9 cellular contexts compared by ENCODE assay signal in genomic region chr17:80877095-80877828, GRCh38.
DNase-seq lines count a peak whose midpoint lies in the region; ATAC-seq and TF ChIP-seq lines count a peak whose summit lies in the region.
"Had no signal": no experiment of that assay in that cellular context is flagged by ENCODE, and none has a peak within 500 bp of the region (broad histone marks: within the 10 kb centered on the region; RNA-seq: fewer than 3 reads in every experiment).

No MANE protein-coding gene starts in this region.

- H3K9me3 ChIP-seq in heart right ventricle = no peaks in the 10 kb centered on the region
- H3K9me3 ChIP-seq: tibial artery had no signal

- H3K36me3 ChIP-seq in heart right ventricle = peaks cover 0 to 40% (median 13%) of the 10 kb centered on the region in 9 donors

- peak overlapping the region in 1 of 10 donors; percentile 44 for H3K27ac ChIP-seq in heart right ventricle
- H3K27ac ChIP-seq: tibial artery had no signal

- peaks cover 8 to 36% (median 20%) of the 10 kb centered on the region in 9 donors for H3K4me1 ChIP-seq in heart right ventricle
- H3K4me1 ChIP-seq: tibial artery had no signal

- intact Hi-C loops in heart right ventricle (cut with DNase I) = no loop called here

- H3K4me3 ChIP-seq in heart right ventricle = no peak overlapping the region
- H3K4me3 ChIP-seq: tibial artery had no signal

- no peaks in the 10 kb centered on the region for H3K27me3 ChIP-seq in heart right ventricle
- H3K27me3 ChIP-seq: tibial artery had no signal

- TF ChIP-seq CTCF in heart right ventricle (IDR thresholded peaks at IDR 0.05) = no peak

- 92 to 96% methylated on average over 23 of the region's 23 CpGs for WGBS in heart right ventricle, 2 donors

- DNase-seq in activated naive CD4-positive, alpha-beta T cell treated with Interleukin-2 at 50 U/mL for 16 hours = peak; percentile 83
- DNase-seq in activated naive CD4-positive, alpha-beta T cell (lab: John Stamatoyannopoulos, UW) = no peak
- DNase-seq in activated T-cell treated with anti-CD3 and anti-CD28 coated beads for 4 hours = peak; percentile 28
- DNase-seq in stimulated activated CD4-positive, alpha-beta T cell treated with anti-CD3 and anti-CD28 coated beads, Interleukin-15, amount 100 ng/mL, for 48 hours (ENCODE audit: low read depth in 2 of 2) = peak; percentile 69 to 79
- DNase-seq in NCI-H226 = no peak
- DNase-seq in heart right ventricle = no peak
- no peak for DNase-seq in NCI-H2029 treated with DMSO at 0.1 percent for 48 hours (lab: John Stamatoyannopoulos, UW)

- ATAC-seq in HG03280 (IDR thresholded peaks at IDR 0.05; ENCODE audit: unreplicated experiment) = peak; percentile 66
- no peak for ATAC-seq in heart right ventricle

Comparison
In these comparisons a context has a peak if more than half of its experiments do, and no peak if none do; other contexts are left out.
1. DNase-seq: peak in activated naive CD4-positive, alpha-beta T cell treated with Interleukin-2 at 50 U/mL for 16 hours (single experiment), activated T-cell treated with anti-CD3 and anti-CD28 coated beads for 4 hours (single experiment) and stimulated activated CD4-positive, alpha-beta T cell treated with anti-CD3 and anti-CD28 coated beads, Interleukin-15, amount 100 ng/mL, for 48 hours (2 of 2); none in activated naive CD4-positive, alpha-beta T cell (0 of 4), NCI-H226 (single experiment), heart right ventricle (0 of 2) and NCI-H2029 treated with DMSO at 0.1 percent for 48 hours (single experiment).